ENCODE assay signal across 28 cellular contexts in the genomic region with DNA sequence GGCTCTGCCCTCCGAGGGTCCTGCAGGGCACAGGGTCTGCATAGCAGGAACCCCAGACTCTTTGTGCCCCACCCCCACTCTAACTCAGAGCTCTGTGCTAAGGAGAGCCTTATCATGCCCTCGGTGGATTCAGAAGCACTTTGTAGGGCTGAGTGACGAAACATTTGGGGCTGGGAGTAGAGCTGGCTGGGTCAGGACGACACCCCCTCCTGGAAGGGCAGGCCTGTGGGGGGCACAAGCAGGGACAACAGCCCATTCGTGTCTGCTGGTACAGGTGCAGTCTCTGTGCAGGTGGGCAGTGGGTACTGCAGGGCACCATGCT. TPM values are rescaled to one million over a fixed set of nuclear protein-coding genes. Genes with fewer than 3 reads are reported as not detected.
"Had no signal": no experiment of that assay in that cellular context is flagged by ENCODE, and none has a peak within 500 bp of the region (broad histone marks: within the 10 kb centered on the region; RNA-seq: fewer than 3 reads in every experiment).

No MANE protein-coding gene starts in this region.

- H3K36me3 Mint-ChIP-seq: immature natural killer cell; natural killer cell; stimulated activated naive B cell treated with anti-CD40 and anti-IgM and Interleukin-4, amounts not matched to agents 10 μg/mL and 1 μg/mL and 100 μg/mL, for 72 hours had no signal

- H3K4me3 ChIP-seq: colonic mucosa, esophagus squamous epithelium, lower lobe of right lung, ovary, psoas muscle, sigmoid colon, thoracic aorta, tibial nerve, upper lobe of left lung had no signal

- ATAC-seq: left colon; left ventricle myocardium superior; lower lobe of right lung; natural killer cell; psoas muscle; right cardiac atrium; stimulated activated naive B cell treated with anti-CD40 and anti-IgM and Interleukin-4, amounts not matched to agents 10 μg/mL and 1 μg/mL and 100 μg/mL, for 72 hours had no signal

- H3K36me3 ChIP-seq: colonic mucosa, esophagus squamous epithelium, lower lobe of right lung, ovary, sigmoid colon, thoracic aorta, tibial nerve, upper lobe of left lung had no signal

- DNase-seq: colonic mucosa; dermis blood vessel endothelial cell; effector memory CD4-positive, alpha-beta T cell; esophagus squamous epithelium; foreskin melanocyte; hypothalamus; immature natural killer cell; islet precursor cell; kidney glomerular epithelial cell; left colon; left ventricle myocardium superior; lower lobe of right lung; natural killer cell; occipital lobe; ovary; right cardiac atrium; sigmoid colon; stimulated activated CD4-positive, alpha-beta T cell treated with anti-CD3 and anti-CD28 coated beads, Interleukin-4, amount 100 ng/mL, for 4 hours; stimulated activated naive B cell treated with anti-CD40 and anti-IgM and Interleukin-4, amounts not matched to agents 10 μg/mL and 1 μg/mL and 100 μg/mL, for 72 hours; upper lobe of left lung had no signal

- H3K9me3 Mint-ChIP-seq: immature natural killer cell; natural killer cell; stimulated activated naive B cell treated with anti-CD40 and anti-IgM and Interleukin-4, amounts not matched to agents 10 μg/mL and 1 μg/mL and 100 μg/mL, for 72 hours; stimulated activated naive CD8-positive, alpha-beta T cell treated with anti-CD3 and anti-CD28 coated beads, Interleukin-15, Interleukin-2, amounts not matched to agents 100 ng/mL and 50 ng/mL, for 24 hours had no signal

- H3K27me3 ChIP-seq: colonic mucosa, ovary, sigmoid colon, tibial nerve, upper lobe of left lung had no signal

- H3K4me3 Mint-ChIP-seq: immature natural killer cell; natural killer cell; stimulated activated naive B cell treated with anti-CD40 and anti-IgM and Interleukin-4, amounts not matched to agents 10 μg/mL and 1 μg/mL and 100 μg/mL, for 72 hours; stimulated activated naive CD8-positive, alpha-beta T cell treated with anti-CD3 and anti-CD28 coated beads, Interleukin-15, Interleukin-2, amounts not matched to agents 100 ng/mL and 50 ng/mL, for 24 hours had no signal

- H3K9me3 ChIP-seq: colonic mucosa, esophagus squamous epithelium, lower lobe of right lung, ovary, psoas muscle, sigmoid colon, thoracic aorta, tibial nerve, upper lobe of left lung had no signal

- H3K4me1 ChIP-seq: colonic mucosa, lower lobe of right lung, psoas muscle, sigmoid colon, tibial nerve had no signal

- H3K27ac Mint-ChIP-seq: immature natural killer cell; natural killer cell; stimulated activated naive CD8-positive, alpha-beta T cell treated with anti-CD3 and anti-CD28 coated beads, Interleukin-15, Interleukin-2, amounts not matched to agents 100 ng/mL and 50 ng/mL, for 24 hours had no signal

- H3K27ac ChIP-seq: colonic mucosa, esophagus squamous epithelium, lower lobe of right lung, ovary, psoas muscle, sigmoid colon, thoracic aorta, tibial nerve had no signal

RNA-seq across cellular contexts. Expression of gene APOBEC3A, which starts 8.9 kb away (rescaled TPM):
- total RNA-seq: chondrocyte, dermis blood vessel endothelial cell, endothelial cell of umbilical vein, occipital lobe, renal cortical epithelial cell had no signal
- polyA plus RNA-seq: endothelial cell of umbilical vein, immature natural killer cell, neural cell had no signal

RNA-seq across cellular contexts. Expression of gene APOBEC3B, which starts 15.8 kb away (rescaled TPM):
- total RNA-seq: occipital lobe had no signal
- polyA plus RNA-seq: neural cell had no signal

RNA-seq across cellular contexts. Expression of gene APOBEC3C, which starts 47.7 kb away (rescaled TPM):
- polyA plus RNA-seq: neural cell had no signal

RNA-seq across cellular contexts. Expression of gene APOBEC3D, which starts 54.6 kb away (rescaled TPM):
- polyA plus RNA-seq: neural cell had no signal
